In genomic region chr2:191200910-191201309, GRCh38 we compare ENCODE assay signal across 29 cellular contexts. TPM values are rescaled to one million over a fixed set of nuclear protein-coding genes. Genes with fewer than 3 reads are reported as not detected.
A peak's percentile ranks its signal among the peaks of the same experiment; 100 is the strongest.
DNase-seq lines count a peak whose midpoint lies in the region; ATAC-seq, FAIRE-seq and TF ChIP-seq lines count a peak whose summit lies in the region.
"Had no signal": no experiment of that assay in that cellular context is flagged by ENCODE, and none has a peak within 500 bp of the region (broad histone marks: within the 10 kb centered on the region; RNA-seq: fewer than 3 reads in every experiment).

No MANE protein-coding gene starts in this region.

- no peak for FAIRE-seq in keratinocyte (lab: Jason Lieb, UNC)
- FAIRE-seq: GM12878, HepG2, K562, RCC 7860 had no signal

- dilution Hi-C loops in keratinocyte (cut with MboI; ENCODE audit: extremely low pct_ligation_motif_present, low sequenced_read_pairs) = no loop called here

- H3K27me3 ChIP-seq in keratinocyte (ENCODE audit: control insufficient read depth, extremely low read depth, insufficient read depth, low read length) (no peaks in the 10 kb centered on the region), uterus (no peaks in the 10 kb centered on the region)
- H3K27me3 ChIP-seq: SJSA1 had no signal

- no peaks in the 10 kb centered on the region for H3K27me3 Mint-ChIP-seq in activated CD4-positive, alpha-beta T cell treated with anti-CD3 and anti-CD28 coated beads, Interleukin-2, amount 10 ng/mL, durations not matched to agents 24 days and 14 days
- no peaks in the 10 kb centered on the region for H3K27me3 Mint-ChIP-seq in activated CD8-positive, alpha-beta T cell treated with anti-CD3 and anti-CD28 coated beads, Interleukin-2, amount 10 ng/mL, durations not matched to agents 7 days and 5 days (ENCODE audit: low read depth)
- H3K27me3 Mint-ChIP-seq in natural killer cell treated with Interleukin-12 subunit alpha and Interleukin-12 subunit beta and Interleukin-15 and Interleukin-18, amount 100 ng/mL, for 72 hours = no peaks in the 10 kb centered on the region

- H3K27ac Mint-ChIP-seq in activated CD4-positive, alpha-beta T cell treated with anti-CD3 and anti-CD28 coated beads, Interleukin-2, amount 10 ng/mL, durations not matched to agents 24 days and 14 days = peak overlapping the region; percentile 49
- no peak overlapping the region for H3K27ac Mint-ChIP-seq in activated CD8-positive, alpha-beta T cell treated with anti-CD3 and anti-CD28 coated beads, Interleukin-2, amount 10 ng/mL, durations not matched to agents 7 days and 5 days
- peak overlapping the region; percentile 94 to 97 for H3K27ac Mint-ChIP-seq in natural killer cell treated with Interleukin-12 subunit alpha and Interleukin-12 subunit beta and Interleukin-15 and Interleukin-18, amount 100 ng/mL, for 72 hours

- no peak overlapping the region for H3K4me3 Mint-ChIP-seq in activated CD4-positive, alpha-beta T cell treated with anti-CD3 and anti-CD28 coated beads, Interleukin-2, amount 10 ng/mL, durations not matched to agents 24 days and 14 days
- no peak overlapping the region for H3K4me3 Mint-ChIP-seq in activated CD8-positive, alpha-beta T cell treated with anti-CD3 and anti-CD28 coated beads, Interleukin-2, amount 10 ng/mL, durations not matched to agents 7 days and 5 days
- peak overlapping the region; percentile 64 for H3K4me3 Mint-ChIP-seq in natural killer cell treated with Interleukin-12 subunit alpha and Interleukin-12 subunit beta and Interleukin-15 and Interleukin-18, amount 100 ng/mL, for 72 hours
- H3K4me3 Mint-ChIP-seq: HFFc6 had no signal

- H3K79me2 ChIP-seq in keratinocyte (ENCODE audit: control insufficient read depth, insufficient read depth, low read length) = no peaks in the 10 kb centered on the region

- peaks cover 14% of the 10 kb centered on the region for H3K36me3 Mint-ChIP-seq in activated CD4-positive, alpha-beta T cell treated with anti-CD3 and anti-CD28 coated beads, Interleukin-2, amount 10 ng/mL, durations not matched to agents 24 days and 14 days (ENCODE audit: low read depth)
- peaks cover 20% of the 10 kb centered on the region for H3K36me3 Mint-ChIP-seq in activated CD8-positive, alpha-beta T cell treated with anti-CD3 and anti-CD28 coated beads, Interleukin-2, amount 10 ng/mL, durations not matched to agents 7 days and 5 days (ENCODE audit: low read depth)
- peaks cover 29% of the 10 kb centered on the region for H3K36me3 Mint-ChIP-seq in natural killer cell treated with Interleukin-12 subunit alpha and Interleukin-12 subunit beta and Interleukin-15 and Interleukin-18, amount 100 ng/mL, for 72 hours

- H3K9ac ChIP-seq in keratinocyte (ENCODE audit: control insufficient read depth, extremely low read depth, insufficient read depth, low read length) = no peak overlapping the region

- H2AFZ ChIP-seq in keratinocyte (ENCODE audit: control insufficient read depth, low read length) = no peak overlapping the region

- POLR2A ChIA-PET in activated CD8-positive, alpha-beta T cell treated with anti-CD3 and anti-CD28 coated beads, Interleukin-2, amount 10 ng/mL, durations not matched to agents 7 days and 5 days (lab: Charles Lee) = no interaction called here

- H3K4me2 ChIP-seq in keratinocyte (ENCODE audit: control insufficient read depth, extremely low read depth, insufficient read depth, low read depth, low read length) = no peak overlapping the region

- intact Hi-C loops in activated CD4-positive, alpha-beta T cell treated with anti-CD3 and anti-CD28 coated beads, Interleukin-2, amount 10 ng/mL, durations not matched to agents 24 days and 14 days (cut with micrococcal nuclease) = no loop called here
- intact Hi-C loops in uterus (cut with DNase I; ENCODE audit: low total_unique reads) = no loop called here

- H3K9me1 ChIP-seq in keratinocyte (ENCODE audit: control insufficient read depth, extremely low read depth, insufficient read depth, low read length) = no peaks in the 10 kb centered on the region

- TF ChIP-seq CTCF in keratinocyte (optimal IDR thresholded peaks at IDR 0.05 in 1 of 3, IDR thresholded peaks at IDR 0.05 in 1 of 3, conservative IDR thresholded peaks at IDR 0.05 in 1 of 3; ENCODE audit: extremely low read depth in 1 of 3, insufficient read depth in 2 of 3, low read length in 3 of 3) (no peak), uterus (IDR thresholded peaks at IDR 0.05) (no peak)

- no peaks in the 10 kb centered on the region for H3K36me3 ChIP-seq in keratinocyte (ENCODE audit: control insufficient read depth in 2 of 2, extremely low read depth in 1 of 2, insufficient read depth in 2 of 2, low read length in 2 of 2)
- no peaks in the 10 kb centered on the region for H3K36me3 ChIP-seq in uterus
- H3K36me3 ChIP-seq: HAP-1, SJSA1 had no signal

- H3K4me3 ChIP-seq in keratinocyte (ENCODE audit: control insufficient read depth in 2 of 3, extremely low read depth in 1 of 3, insufficient read depth in 2 of 3, low read depth in 1 of 3, low read length in 3 of 3) (no peak overlapping the region), uterus (no peak overlapping the region)
- H3K4me3 ChIP-seq: GM12878, HAP-1, K562, SJSA1 had no signal

- no peak for ATAC-seq in activated CD8-positive, alpha-beta T cell treated with anti-CD3 and anti-CD28 coated beads, Interleukin-2, amount 10 ng/mL, durations not matched to agents 7 days and 5 days
- ATAC-seq in natural killer cell treated with Interleukin-12 subunit alpha and Interleukin-12 subunit beta and Interleukin-15 and Interleukin-18, amount 100 ng/mL, for 72 hours = no peak
- no peak for ATAC-seq in GM21529 (IDR thresholded peaks at IDR 0.05; ENCODE audit: unreplicated experiment)
- ATAC-seq: GM12878, HepG2, K562, Right ventricle myocardium inferior had no signal

- TF ChIP-seq POLR2A in uterus (IDR thresholded peaks at IDR 0.05) = no peak

- H3K27ac ChIP-seq in keratinocyte (ENCODE audit: control insufficient read depth, insufficient read depth, low read length) = peak overlapping the region; percentile 94
- no peak overlapping the region for H3K27ac ChIP-seq in uterus

- H3K9me3 ChIP-seq in keratinocyte (ENCODE audit: control insufficient read depth, low read depth, low read length) = no peaks in the 10 kb centered on the region
- H3K9me3 ChIP-seq in uterus = no peaks in the 10 kb centered on the region
- H3K9me3 ChIP-seq: HAP-1, SJSA1 had no signal

- peaks cover 35% of the 10 kb centered on the region for H3K4me1 Mint-ChIP-seq in activated CD4-positive, alpha-beta T cell treated with anti-CD3 and anti-CD28 coated beads, Interleukin-2, amount 10 ng/mL, durations not matched to agents 24 days and 14 days
- H3K4me1 Mint-ChIP-seq in activated CD8-positive, alpha-beta T cell treated with anti-CD3 and anti-CD28 coated beads, Interleukin-2, amount 10 ng/mL, durations not matched to agents 7 days and 5 days (ENCODE audit: low read depth) = peaks cover 43% of the 10 kb centered on the region
- H3K4me1 Mint-ChIP-seq in natural killer cell treated with Interleukin-12 subunit alpha and Interleukin-12 subunit beta and Interleukin-15 and Interleukin-18, amount 100 ng/mL, for 72 hours (ENCODE audit: low read depth in 2 of 2) = peaks cover 59 to 68% of the 10 kb centered on the region in 2 donors

- H3K4me1 ChIP-seq in keratinocyte (ENCODE audit: control insufficient read depth, extremely low read depth, insufficient read depth, low read length) (peaks cover 23% of the 10 kb centered on the region), uterus (no peaks in the 10 kb centered on the region)
- H3K4me1 ChIP-seq: HAP-1 had no signal

- peak; percentile 36 for DNase-seq in activated CD4-positive, alpha-beta T cell treated with anti-CD3 and anti-CD28 coated beads, Interleukin-2, amount 10 ng/mL, durations not matched to agents 24 days and 14 days
- no peak for DNase-seq in activated CD4-positive, alpha-beta T cell treated with anti-CD3 and anti-CD28 coated beads for 4 hours
- DNase-seq in activated CD8-positive, alpha-beta T cell treated with anti-CD3 and anti-CD28 coated beads, Interleukin-2, amount 10 ng/mL, durations not matched to agents 7 days and 5 days = peak; percentile 7
- DNase-seq in keratinocyte (ENCODE audit: low read depth, low spot score) (no peak), NCI-H1417 (lab: John Stamatoyannopoulos, UW) (no peak), uterus (no peak)
- DNase-seq in natural killer cell treated with Interleukin-12 subunit alpha and Interleukin-12 subunit beta and Interleukin-15 and Interleukin-18, amount 100 ng/mL, for 72 hours (ENCODE audit: low spot score) = no peak
- DNase-seq: DMS53, EL, GDM1, GOT3, HFFc6, Kasumi-1, MV-4-11, NCI-H1105, NCI-H146, NCI-H1930, NCI-H446, NCI-H524 treated with DMSO at 0.1 percent for 48 hours, NCI-H774 had no signal

- H3K9me3 Mint-ChIP-seq in activated CD4-positive, alpha-beta T cell treated with anti-CD3 and anti-CD28 coated beads, Interleukin-2, amount 10 ng/mL, durations not matched to agents 24 days and 14 days = peaks cover 21% of the 10 kb centered on the region
- H3K9me3 Mint-ChIP-seq in activated CD8-positive, alpha-beta T cell treated with anti-CD3 and anti-CD28 coated beads, Interleukin-2, amount 10 ng/mL, durations not matched to agents 7 days and 5 days (ENCODE audit: insufficient read depth) = peaks cover 1% of the 10 kb centered on the region
- peaks cover 4% of the 10 kb centered on the region for H3K9me3 Mint-ChIP-seq in natural killer cell treated with Interleukin-12 subunit alpha and Interleukin-12 subunit beta and Interleukin-15 and Interleukin-18, amount 100 ng/mL, for 72 hours

- H4K20me1 ChIP-seq in keratinocyte (ENCODE audit: control insufficient read depth, extremely low read depth, insufficient read depth, low read length) = no peaks in the 10 kb centered on the region

- CTCF ChIA-PET in activated CD8-positive, alpha-beta T cell treated with anti-CD3 and anti-CD28 coated beads, Interleukin-2, amount 10 ng/mL, durations not matched to agents 7 days and 5 days (lab: Charles Lee) = interaction anchor here (0.8 kb wide), 1 partner anchor 32 kb away, joined by 3 read pairs; no protein-coding TSS in a partner anchor

RNA-seq across cellular contexts. Expression of gene MYO1B, which starts 44.3 kb away (rescaled TPM):
- 16.4 and 21.1 TPM in 2 replicates for total RNA-seq in activated CD4-positive, alpha-beta T cell treated with anti-CD3 and anti-CD28 coated beads, Interleukin-2, amount 10 ng/mL, durations not matched to agents 24 days and 14 days
- 1 to 10 TPM; 2.6 to 3.4 TPM for total RNA-seq in activated CD8-positive, alpha-beta T cell treated with anti-CD3 and anti-CD28 coated beads, Interleukin-2, amount 10 ng/mL, durations not matched to agents 7 days and 5 days
- polyA plus RNA-seq in keratinocyte = 178 to 277 TPM (median 204 TPM) in 3 replicates
- polyA plus RNA-seq in keratinocyte (2011; ENCODE audit: low read depth) = 98.6 TPM
- 119 and 264 TPM in 2 replicates for polyA plus RNA-seq in keratinocyte (2011; cell fraction: cytosol; rRNA removed)
- polyA plus RNA-seq in keratinocyte (2011; cell fraction: nucleus; rRNA removed) = 200 and 258 TPM in 2 replicates
- polyA plus RNA-seq in keratinocyte (2012; ENCODE audit: low replicate concordance) = 82.0 and 167 TPM in 2 replicates
- 89.3 to 345 TPM (median 245 TPM) in 3 replicates for polyA minus RNA-seq in keratinocyte
- polyA minus RNA-seq in keratinocyte (2011; cell fraction: cytosol; rRNA and poly(A)+ RNA removed) = 288 TPM
- polyA minus RNA-seq in keratinocyte (2011; cell fraction: nucleus; rRNA and poly(A)+ RNA removed) = 261 and 560 TPM in 2 replicates
- total RNA-seq in natural killer cell treated with Interleukin-12 subunit alpha and Interleukin-12 subunit beta and Interleukin-15 and Interleukin-18, amount 100 ng/mL, for 72 hours = 1 to 10 TPM; 6.3 to 9.3 TPM
- 100 to 1,000 TPM in 1 of 4 donors, 10 to 100 TPM in 3; 10.3 to 169 (median 29.5) TPM for total RNA-seq in uterus

RNA-seq across cellular contexts. Expression of gene STAT4, which starts 50.1 kb away (rescaled TPM):
- 47.9 and 50.8 TPM in 2 replicates for total RNA-seq in activated CD4-positive, alpha-beta T cell treated with anti-CD3 and anti-CD28 coated beads, Interleukin-2, amount 10 ng/mL, durations not matched to agents 24 days and 14 days
- total RNA-seq in activated CD8-positive, alpha-beta T cell treated with anti-CD3 and anti-CD28 coated beads, Interleukin-2, amount 10 ng/mL, durations not matched to agents 7 days and 5 days = 100 to 1,000 TPM; 154 to 157 TPM
- 1.6 to 3.3 TPM (median 2.0 TPM) in 3 replicates for polyA plus RNA-seq in keratinocyte
- 0.40 TPM for polyA plus RNA-seq in keratinocyte (2011; ENCODE audit: low read depth)
- polyA plus RNA-seq in keratinocyte (2011; cell fraction: cytosol; rRNA removed) = 1.8 and 3.0 TPM in 2 replicates
- polyA plus RNA-seq in keratinocyte (2011; cell fraction: nucleus; rRNA removed) = 3.0 and 3.1 TPM in 2 replicates
- polyA plus RNA-seq in keratinocyte (2012; ENCODE audit: low replicate concordance) = 0.80 and 0.92 TPM in 2 replicates
- polyA minus RNA-seq in keratinocyte = 0.16 to 2.2 TPM (median 1.7 TPM) in 3 replicates
- polyA minus RNA-seq in keratinocyte (2011; cell fraction: cytosol; rRNA and poly(A)+ RNA removed) = not detected
- polyA minus RNA-seq in keratinocyte (2011; cell fraction: nucleus; rRNA and poly(A)+ RNA removed) = 1.3 and 2.7 TPM in 2 replicates
- 100 to 1,000 TPM; 133 to 241 TPM for total RNA-seq in natural killer cell treated with Interleukin-12 subunit alpha and Interleukin-12 subunit beta and Interleukin-15 and Interleukin-18, amount 100 ng/mL, for 72 hours
- total RNA-seq in uterus = 1 to 10 TPM in 2 of 4 donors, under 1 TPM in 1, not detected in 1; 0.51 to 4.8 (median 2.3) TPM
- total RNA-seq: HepG2, HT1080, K562 had no signal

Comparison
In these comparisons a context has a peak if more than half of its experiments do, and no peak if none do; other contexts are left out.
1. DNase-seq: peak in activated CD4-positive, alpha-beta T cell treated with anti-CD3 and anti-CD28 coated beads, Interleukin-2, amount 10 ng/mL, durations not matched to agents 24 days and 14 days (single experiment) and activated CD8-positive, alpha-beta T cell treated with anti-CD3 and anti-CD28 coated beads, Interleukin-2, amount 10 ng/mL, durations not matched to agents 7 days and 5 days (single experiment); none in activated CD4-positive, alpha-beta T cell treated with anti-CD3 and anti-CD28 coated beads for 4 hours (0 of 2), keratinocyte (single experiment), natural killer cell treated with Interleukin-12 subunit alpha and Interleukin-12 subunit beta and Interleukin-15 and Interleukin-18, amount 100 ng/mL, for 72 hours (single experiment), NCI-H1417 (0 of 3) and uterus (0 of 2).